Comparison of ENCODE assay signal across 31 cellular contexts in the genomic region with DNA sequence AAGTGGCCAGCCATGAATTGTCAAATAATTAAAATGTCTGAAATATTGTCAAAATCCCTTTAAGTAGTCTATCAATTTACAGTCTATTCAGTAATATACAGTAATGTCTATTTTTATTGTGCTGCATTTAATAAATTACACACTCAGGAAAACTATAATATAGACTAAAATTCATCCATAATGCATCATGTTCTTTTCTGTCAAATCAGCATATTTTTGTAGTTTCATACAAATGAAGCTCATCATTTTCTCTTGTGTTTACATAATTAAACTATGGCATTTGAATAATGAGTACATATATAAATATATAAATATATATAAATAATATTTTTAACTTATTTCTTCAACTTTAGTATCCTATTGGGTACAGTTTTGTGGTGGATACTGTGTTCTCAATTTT.
"Had no signal": no experiment of that assay in that cellular context is flagged by ENCODE, and none has a peak within 500 bp of the region (broad histone marks: within the 10 kb centered on the region; RNA-seq: fewer than 3 reads in every experiment).

No MANE protein-coding gene starts in this region.

- FAIRE-seq: bronchial epithelial cell, TTC549 had no signal

- H3K27ac ChIP-seq: ascending aorta, cardiac muscle cell, VCaP had no signal

- H3K4me3 ChIP-seq: ascending aorta, cardiac muscle cell had no signal

- H3K9me3 ChIP-seq: ascending aorta had no signal

- H3K27me3 ChIP-seq: ascending aorta, cardiac muscle cell had no signal

- ATAC-seq: activated CD4-positive, alpha-beta T cell treated with anti-CD3 and anti-CD28 coated beads for 36 hours; activated CD8-positive, alpha-beta memory T cell treated with anti-CD3 and anti-CD28 coated beads, Interleukin-2, amount 10 ng/mL, durations not matched to agents 7 days and 5 days; activated CD8-positive, alpha-beta T cell treated with anti-CD3 and anti-CD28 coated beads, Interleukin-2, amount 10 ng/mL, durations not matched to agents 7 days and 5 days; activated naive CD8-positive, alpha-beta T cell treated with anti-CD3 and anti-CD28 coated beads, Interleukin-2, amount 50 U/mL, for 24 hours had no signal

- DNase-seq: activated B cell treated with CpG ODN at 0.5 μM for 24 hours; activated CD4-positive, alpha-beta memory T cell treated with anti-CD3 and anti-CD28 coated beads, Interleukin-2, amount 10 ng/mL, durations not matched to agents 7 days and 5 days; activated CD4-positive, alpha-beta T cell treated with anti-CD3 and anti-CD28 coated beads for 36 hours; activated CD4-positive, alpha-beta T cell treated with anti-CD3 and anti-CD28 coated beads for 48 hours; activated CD4-positive, alpha-beta T cell treated with anti-CD3 and anti-CD28 coated beads, Interleukin-2, amount 10 ng/mL, durations not matched to agents 7 days and 5 days; activated CD4-positive, alpha-beta T cell treated with anti-CD3 and anti-CD28 coated beads, Interleukin-2, amount 50 U/mL, for 48 hours; activated CD4-positive, CD25-positive, alpha-beta regulatory T cell treated with anti-CD3 and anti-CD28 coated beads, Interleukin-2, amount 50 U/mL, for 72 hours; activated CD8-positive, alpha-beta memory T cell treated with anti-CD3 and anti-CD28 coated beads for 24 hours; activated CD8-positive, alpha-beta memory T cell treated with anti-CD3 and anti-CD28 coated beads, Interleukin-2, amount 10 ng/mL, durations not matched to agents 7 days and 5 days; activated CD8-positive, alpha-beta memory T cell treated with anti-CD3 and anti-CD28 coated beads, Interleukin-2, amount 50 U/mL, for 48 hours; activated CD8-positive, alpha-beta T cell treated with anti-CD3 and anti-CD28 coated beads, Interleukin-2, amount 10 ng/mL, durations not matched to agents 7 days and 5 days; activated effector memory CD4-positive, alpha-beta T cell treated with Interleukin-2 at 50 U/mL for 16 hours; activated gamma-delta T cell; activated naive CD4-positive, alpha-beta T cell treated with anti-CD3 and anti-CD28 coated beads, Interleukin-2, amount 10 ng/mL, durations not matched to agents 7 days and 5 days; activated naive CD4-positive, alpha-beta T cell treated with Interleukin-2 at 50 U/mL for 16 hours; activated naive CD8-positive, alpha-beta T cell treated with anti-CD3 and anti-CD28 coated beads, Interleukin-2, amount 10 ng/mL, durations not matched to agents 7 days and 5 days; activated naive CD8-positive, alpha-beta T cell treated with anti-CD3 and anti-CD28 coated beads, Interleukin-2, amount 50 U/mL, for 24 hours; activated T-cell treated with anti-CD3 and anti-CD28 coated beads, Interleukin-2, amount 50 U/mL, for 24 hours; activated T-cell treated with anti-CD3 and anti-CD28 coated beads, Interleukin-2, amount 50 U/mL, for 48 hours; amygdala; anterior cingulate cortex; caudate nucleus; cerebellar nuclear complex; T-helper 1 cell; T-helper 2 cell; T-helper 9 cell had no signal

- H3K4me1 ChIP-seq: ascending aorta had no signal

- H3K36me3 ChIP-seq: ascending aorta, cardiac muscle cell had no signal
